Comparison of ENCODE assay signal across 10 cellular contexts in the genomic region with DNA sequence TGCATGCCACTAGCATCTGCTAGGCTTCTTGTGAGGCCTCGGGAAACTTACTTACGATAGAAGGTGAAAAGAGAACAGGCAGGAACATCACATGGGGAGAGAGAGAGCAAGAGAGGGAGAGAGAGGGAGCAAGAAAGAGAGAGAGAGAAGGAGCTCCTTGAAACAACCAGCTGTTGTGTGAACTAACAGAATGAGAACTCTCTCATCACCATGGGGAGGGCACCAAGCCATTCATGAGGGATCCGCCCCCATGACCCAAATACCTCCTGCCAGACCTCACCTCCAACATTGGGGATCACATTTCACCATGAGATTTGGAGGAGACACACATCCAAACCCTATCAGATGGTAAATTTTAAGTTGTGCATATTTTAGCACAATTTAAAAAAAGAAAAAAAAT.
"Had no signal": no experiment of that assay in that cellular context is flagged by ENCODE, and none has a peak within 500 bp of the region (broad histone marks: within the 10 kb centered on the region; RNA-seq: fewer than 3 reads in every experiment).

No MANE protein-coding gene starts in this region.

- H2AFZ ChIP-seq: GM23248, GM23338 had no signal

- H3K4me3 ChIP-seq: GM23248, GM23338, HAP-1 had no signal

- H3K4me1 Mint-ChIP-seq: GM23338 had no signal

- H3K4me2 ChIP-seq: GM23338 had no signal

- H3K27ac Mint-ChIP-seq: GM23338, HFFc6 had no signal

- H3K4me1 ChIP-seq: HAP-1 had no signal

- ATAC-seq: GM23338, HCT116 had no signal

- H3K9me3 ChIP-seq: HAP-1 had no signal

- DNase-seq: GM23248, GOT3, H7, H9, HCEC 1CT, HFFc6 had no signal

- H3K9ac ChIP-seq: GM23248 had no signal

- H3K27ac ChIP-seq: GM23248 had no signal

- H3K36me3 ChIP-seq: HAP-1 had no signal

- FAIRE-seq: H54 had no signal

- H3K4me3 Mint-ChIP-seq: GM23338, H9, HFFc6 had no signal
